Comparison of ENCODE assay signal across 20 cellular contexts in the genomic region with DNA sequence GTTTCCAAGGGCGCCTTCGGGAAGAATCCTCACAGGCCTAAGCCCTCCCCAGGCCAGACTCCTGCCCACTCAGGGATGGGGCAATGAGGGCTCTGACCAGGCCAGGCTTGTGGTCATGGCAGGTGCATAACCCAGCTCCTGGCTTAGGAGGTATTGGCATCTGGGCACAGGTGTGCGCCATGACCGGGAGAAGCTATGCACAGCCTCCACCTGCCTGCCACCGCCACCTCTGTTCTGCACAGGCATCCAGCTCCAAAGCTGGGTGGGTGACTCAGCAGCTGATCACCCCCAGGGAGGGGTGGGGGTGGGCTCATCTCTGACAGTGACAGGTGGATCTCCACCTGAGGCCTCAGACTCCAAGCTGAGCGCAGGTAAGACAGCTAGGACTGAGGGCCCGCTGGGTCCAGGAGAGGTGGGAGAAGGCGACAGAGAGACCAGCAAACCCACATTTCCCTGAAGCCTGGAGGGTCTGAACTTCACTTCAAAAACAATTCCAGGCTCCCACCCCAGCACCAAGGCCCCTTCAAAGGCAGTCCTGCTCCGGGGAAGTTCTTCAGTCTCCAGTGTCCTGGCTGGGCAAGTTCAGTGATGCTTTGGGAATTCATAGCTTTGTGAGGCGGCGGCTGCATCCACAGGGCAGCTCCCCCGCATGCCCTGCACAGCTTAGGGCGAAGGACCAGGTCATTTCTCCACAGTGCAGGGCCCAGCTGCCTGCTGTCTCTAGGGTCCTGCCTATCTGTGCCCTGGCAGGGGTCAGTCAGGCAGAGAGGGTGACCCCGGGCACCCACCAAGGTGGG.
A peak's percentile ranks its signal among the peaks of the same experiment; 100 is the strongest.
DNase-seq lines count a peak whose midpoint lies in the region; TF ChIP-seq lines count a peak whose summit lies in the region.
"Had no signal": no experiment of that assay in that cellular context is flagged by ENCODE, and none has a peak within 500 bp of the region (broad histone marks: within the 10 kb centered on the region; RNA-seq: fewer than 3 reads in every experiment).

No MANE protein-coding gene starts in this region.

- peak; percentile 16 for DNase-seq in colonic mucosa
- no peak for DNase-seq in epidermal melanocyte (ENCODE audit: insufficient read length, low spot score)
- no peak for DNase-seq in hippocampal formation (lab: John Stamatoyannopoulos, UW)
- DNase-seq in HUDEP-2 (lab: John Stamatoyannopoulos, UW; ENCODE audit: unreplicated experiment in 76 of 76), result no peak
- DNase-seq: brain microvascular endothelial cell; GF-D8; glutamatergic neuron; HCEC 1CT; KBM-7; left lung; midbrain; NCI-H1436 treated with DMSO at 0.1 percent for 48 hours; NCI-H526; SK-N-SH; small intestine; stimulated activated naive CD4-positive, alpha-beta T cell treated with Interleukin-2 at 50 U/mL for 16 hours had no signal

- peak overlapping the region; percentile 7; the same call in 1 of the 2 replicates for H3K4me2 ChIP-seq in BLaER1
- peak overlapping the region in 9 of 11 experiments; percentile 28 to 100 (median 98); a peak in 15 of 22 replicates for H3K4me2 ChIP-seq in BLaER1 treated with 17β-estradiol and CSF1 and Interleukin-3, amounts not matched to agents 10 nM and 100 nM
- H3K4me2 ChIP-seq: SK-N-SH had no signal

- H3K27ac ChIP-seq in BLaER1 (no peak overlapping the region), colonic mucosa (no peak overlapping the region), neutrophil (peak overlapping the region; percentile 43)
- peak overlapping the region in 6 of 11 experiments; percentile 7 to 48 (median 34); a peak in 7 of 22 replicates for H3K27ac ChIP-seq in BLaER1 treated with 17β-estradiol and CSF1 and Interleukin-3, amounts not matched to agents 10 nM and 100 nM
- H3K27ac ChIP-seq: brain microvascular endothelial cell, VCaP had no signal

- H3K9me3 ChIP-seq in BLaER1 (no peaks in the 10 kb centered on the region), colonic mucosa (no peaks in the 10 kb centered on the region), neutrophil (no peaks in the 10 kb centered on the region)
- no peaks in the 10 kb centered on the region for H3K9me3 ChIP-seq in BLaER1 treated with 17β-estradiol and CSF1 and Interleukin-3, amounts not matched to agents 10 nM and 100 nM (replicated peaks in 1 of 11)
- H3K9me3 ChIP-seq: left lung, SK-N-SH had no signal

- TF ChIP-seq CTCF in colonic mucosa (IDR thresholded peaks at IDR 0.05), result no peak
- no peak for TF ChIP-seq CTCF in neutrophil (IDR thresholded peaks at IDR 0.05)

- H3K4me3 ChIP-seq in BLaER1 (no peak overlapping the region), colonic mucosa (no peak overlapping the region), neutrophil (ENCODE audit: low read depth in 1 of 2, low read length in 1 of 2) (no peak overlapping the region)
- no peak overlapping the region for H3K4me3 ChIP-seq in BLaER1 treated with 17β-estradiol and CSF1 and Interleukin-3, amounts not matched to agents 10 nM and 100 nM
- H3K4me3 ChIP-seq: left lung had no signal

- H3K9ac ChIP-seq in BLaER1, result no peak overlapping the region
- H3K9ac ChIP-seq in BLaER1 treated with 17β-estradiol and CSF1 and Interleukin-3, amounts not matched to agents 10 nM and 100 nM, result 0 out of 22 replicates have a peak overlapping the region, but pooled peaks of 1 of the 11 experiments have one; percentile 16
- no peak overlapping the region for H3K9ac ChIP-seq in colonic mucosa (ENCODE audit: low read depth in 2 of 2, low read length in 2 of 2)
- H3K9ac ChIP-seq: SK-N-SH had no signal

- H3K27me3 ChIP-seq in BLaER1 (peaks cover 23% of the 10 kb centered on the region), colonic mucosa (no peaks in the 10 kb centered on the region), neutrophil (peaks cover 21% of the 10 kb centered on the region)
- peaks cover 0 to 24% (median 23%) of the 10 kb centered on the region in 11 experiments; a peak in 19 of 22 replicates for H3K27me3 ChIP-seq in BLaER1 treated with 17β-estradiol and CSF1 and Interleukin-3, amounts not matched to agents 10 nM and 100 nM

- intact Hi-C loops in colonic mucosa (cut with DNase I), result no loop called here

- H3K4me1 ChIP-seq in BLaER1 (peaks cover 58% of the 10 kb centered on the region), colonic mucosa (peaks cover 7% of the 10 kb centered on the region), neutrophil (ENCODE audit: control insufficient read depth in 1 of 2, insufficient read depth in 1 of 2, low read depth in 1 of 2, low read length in 1 of 2) (peaks cover 41 to 46% of the 10 kb centered on the region in 2 experiments)
- H3K4me1 ChIP-seq in BLaER1 treated with 17β-estradiol and CSF1 and Interleukin-3, amounts not matched to agents 10 nM and 100 nM, result peaks cover 49 to 77% (median 63%) of the 10 kb centered on the region in 10 experiments

- peaks cover 49% of the 10 kb centered on the region for H3K36me3 ChIP-seq in BLaER1
- peaks cover 15 to 64% (median 49%) of the 10 kb centered on the region in 11 experiments; a peak in 20 of 22 replicates for H3K36me3 ChIP-seq in BLaER1 treated with 17β-estradiol and CSF1 and Interleukin-3, amounts not matched to agents 10 nM and 100 nM
- no peaks in the 10 kb centered on the region for H3K36me3 ChIP-seq in colonic mucosa
- H3K36me3 ChIP-seq in neutrophil, result peaks cover 76% of the 10 kb centered on the region

- H4K20me1 ChIP-seq in BLaER1, result peaks cover 17% of the 10 kb centered on the region
- peaks cover 0 to 26% (median 8%) of the 10 kb centered on the region in 11 experiments; a peak in 11 of 22 replicates for H4K20me1 ChIP-seq in BLaER1 treated with 17β-estradiol and CSF1 and Interleukin-3, amounts not matched to agents 10 nM and 100 nM

Comparison
In these comparisons a context has a peak if more than half of its experiments do, and no peak if none do; other contexts are left out.
1. H3K27ac ChIP-seq: peak in BLaER1 treated with 17β-estradiol and CSF1 and Interleukin-3, amounts not matched to agents 10 nM and 100 nM (6 of 11) and neutrophil (single experiment); none in BLaER1 (single experiment) and colonic mucosa (single experiment).